ENCODE assay signal across 2 cellular contexts in the genomic region with DNA sequence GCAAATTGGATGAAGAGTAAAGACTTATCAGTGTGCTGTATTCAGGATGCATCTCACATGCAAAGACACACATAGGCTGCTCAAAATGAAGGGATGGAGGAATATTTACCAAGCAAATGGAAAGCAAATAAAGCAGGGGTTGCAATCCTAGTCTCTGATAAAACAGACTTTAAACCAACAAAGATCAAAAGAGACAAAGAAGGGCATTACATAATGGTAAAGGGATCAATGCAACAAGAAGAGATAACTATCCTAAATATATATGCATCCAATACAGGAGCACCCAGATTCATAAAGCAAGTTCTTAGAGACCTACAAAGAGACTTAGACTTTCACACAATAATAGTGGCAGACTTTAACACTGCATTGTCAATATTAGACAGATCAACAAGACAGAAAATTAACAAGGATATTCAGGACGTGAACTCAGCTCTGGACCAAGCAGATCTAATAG. TPM values are rescaled to one million over a fixed set of nuclear protein-coding genes. Genes with fewer than 3 reads are reported as not detected.
"Had no signal": no experiment of that assay in that cellular context is flagged by ENCODE, and none has a peak within 500 bp of the region (broad histone marks: within the 10 kb centered on the region; RNA-seq: fewer than 3 reads in every experiment).

No MANE protein-coding gene starts in this region.

RNA-seq across cellular contexts. Expression of a gene that starts 12.1 kb away (rescaled TPM):
- total RNA-seq: myocyte had no signal
- polyA plus RNA-seq: naive thymus-derived CD8-positive, alpha-beta T cell had no signal
